ENCODE assay signal across 22 cellular contexts in genomic region chr13:101554420-101555125, GRCh38.
DNase-seq lines count a peak whose midpoint lies in the region; ATAC-seq, FAIRE-seq and TF ChIP-seq lines count a peak whose summit lies in the region.
"Had no signal": no experiment of that assay in that cellular context is flagged by ENCODE, and none has a peak within 500 bp of the region (broad histone marks: within the 10 kb centered on the region; RNA-seq: fewer than 3 reads in every experiment).

No MANE protein-coding gene starts in this region.

- 43% methylated on average over 2 of the region's 2 CpGs for WGBS in HepG2 (ENCODE audit: low lambda C conversion rate)

- intact Hi-C loops in PC-3 (cut with micrococcal nuclease) (no loop called here), gastrocnemius medialis (cut with DNase I; ENCODE audit: low total_unique reads) (no loop called here), HepG2 (cut with micrococcal nuclease; ENCODE audit: unreplicated experiment) (no loop called here)

- BruUV-seq in PC-3 (replicated peaks; lab: Mats Ljungman, UMichigan) (no TSS peak), HepG2 (replicated peaks; lab: Mats Ljungman, UMichigan) (no TSS peak)

- no peaks in the 10 kb centered on the region for H4K20me1 ChIP-seq in PC-3 (ENCODE audit: low read length)
- no peaks in the 10 kb centered on the region for H4K20me1 ChIP-seq in HepG2 (ENCODE audit: insufficient read depth, low read length)

- H3K79me2 ChIP-seq in PC-3 (ENCODE audit: low read length) (peaks cover 24% of the 10 kb centered on the region; the same call in 1 of the 2 replicates), HepG2 (ENCODE audit: insufficient read depth, low read length) (no peaks in the 10 kb centered on the region)

- CTCF ChIA-PET in PC-3 (lab: Charles Lee): no interaction called here
- CTCF ChIA-PET in HepG2 (lab: Yijun Ruan, JAX; ENCODE audit: low intra/inter-chr PET ratio, low total read pairs): no interaction called here

- H3K4me1 ChIP-seq in PC-3 (ENCODE audit: insufficient read depth, low read length) (peaks cover 5% of the 10 kb centered on the region), gastrocnemius medialis (no peaks in the 10 kb centered on the region), HepG2 (ENCODE audit: insufficient read depth, low read length) (no peaks in the 10 kb centered on the region)
- H3K4me1 ChIP-seq: BE2C, esophagus squamous epithelium, prostate gland, transverse colon had no signal

- no peak overlapping the region for H3K27ac ChIP-seq in PC-3 (ENCODE audit: low read length)
- no peak overlapping the region for H3K27ac ChIP-seq in gastrocnemius medialis
- no peak overlapping the region for H3K27ac ChIP-seq in HepG2 (ENCODE audit: extremely low read length, insufficient read depth, low read length)
- H3K27ac ChIP-seq: esophagus squamous epithelium, heart left ventricle, PC-9, prostate gland, transverse colon had no signal

- DNase-seq in EL (peak; percentile 62), PC-3 (peak; percentile 31), erythroblast (lab: John Stamatoyannopoulos, UW) (peak; percentile 26 to 35), gastrocnemius medialis (no peak), NOMO-1 treated with dmso at 0.1 percent for 144 hours (lab: John Stamatoyannopoulos, UW; ENCODE audit: unreplicated experiment) (no peak), HepG2 (ENCODE audit: low spot score) (no peak), MV-4-11 (lab: John Stamatoyannopoulos, UW) (no peak)
- DNase-seq: activated CD4-positive, alpha-beta memory T cell treated with anti-CD3 and anti-CD28 coated beads, Interleukin-2, amount 10 ng/mL, durations not matched to agents 7 days and 5 days; activated T-cell treated with anti-CD3 and anti-CD28 coated beads for 4 hours; amniotic stem cell; BE2C; DMS79 treated with DMSO at 0.1 percent for 48 hours; esophagus squamous epithelium; heart left ventricle; NCI-H1694 treated with DMSO at 0.1 percent for 48 hours; NCI-H748 treated with DMSO at 0.1 percent for 48 hours; PC-9; small intestine; transverse colon had no signal

- POLR2A ChIA-PET in PC-3 (lab: Charles Lee; ENCODE audit: unreplicated experiment): no interaction called here
- POLR2A ChIA-PET in HepG2 (lab: Yijun Ruan, JAX): no interaction called here

- in situ Hi-C loops in gastrocnemius medialis (cut with MboI; ENCODE audit: low sequenced_read_pairs in 4 of 4): no loop called here
- in situ Hi-C loops in HepG2 (cut with HindIII; ENCODE audit: extremely low pct_ligation_motif_present, low pct_unique_long_range_greater_than_20kb): no loop called here

- H3K36me3 ChIP-seq in PC-3 (ENCODE audit: low read depth, low read length) (no peaks in the 10 kb centered on the region), gastrocnemius medialis (no peaks in the 10 kb centered on the region), HepG2 (replicated peaks in 1 of 2; ENCODE audit: control insufficient read depth in 1 of 2, insufficient read depth in 2 of 2, low read length in 2 of 2) (no peaks in the 10 kb centered on the region)
- H3K36me3 ChIP-seq: BE2C, esophagus squamous epithelium, heart left ventricle, prostate gland, transverse colon had no signal

- H2AFZ ChIP-seq in PC-3 (ENCODE audit: low read length) (no peak overlapping the region), HepG2 (ENCODE audit: low read length) (no peak overlapping the region)
- H2AFZ ChIP-seq: PC-9 had no signal

- no peak for TF ChIP-seq CTCF in PC-3 (conservative IDR thresholded peaks at IDR 0.05; ENCODE audit: low read depth, low read length)
- TF ChIP-seq CTCF in gastrocnemius medialis (IDR thresholded peaks at IDR 0.05 in 4 of 5, conservative IDR thresholded peaks at IDR 0.05 in 1 of 5): no peak
- TF ChIP-seq CTCF in HepG2 (CRISPR knock-in tag; IDR thresholded peaks at IDR 0.05): no peak

- TF ChIP-seq EP300 in HepG2 (IDR thresholded peaks at IDR 0.05; ENCODE audit: low read depth in 2 of 2, low read length in 2 of 2) (no peak), HepG2 (CRISPR knock-in tag; IDR thresholded peaks at IDR 0.05; ENCODE audit: borderline replicate concordance) (no peak)

- no peaks in the 10 kb centered on the region for H3F3A ChIP-seq in PC-3 (ENCODE audit: low read length, unreplicated experiment)

- FAIRE-seq in HepG2 (lab: Jason Lieb, UNC): no peak
- FAIRE-seq: GM18507, small intestine had no signal

- no peak overlapping the region for H3K9ac ChIP-seq in PC-3 (ENCODE audit: low read length)
- H3K9ac ChIP-seq in HepG2 (ENCODE audit: insufficient read depth, low read depth, low read length): no peak overlapping the region

- ATAC-seq in PC-3: peak; percentile 54
- ATAC-seq in gastrocnemius medialis: peak; percentile 27 to 54
- no peak for ATAC-seq in HepG2
- no peak for ATAC-seq in HG03095 (IDR thresholded peaks at IDR 0.05; ENCODE audit: unreplicated experiment)

- H3K9me3 ChIP-seq in PC-3 (ENCODE audit: low read length) (no peaks in the 10 kb centered on the region), gastrocnemius medialis (no peaks in the 10 kb centered on the region), HepG2 (ENCODE audit: low read length) (no peaks in the 10 kb centered on the region)
- H3K9me3 ChIP-seq: BE2C, esophagus squamous epithelium, heart left ventricle, prostate gland, transverse colon had no signal

- no peak for TF ChIP-seq RAD21 in HepG2 (CRISPR knock-in tag; IDR thresholded peaks at IDR 0.05)

- TF ChIP-seq POLR2A in erythroblast (IDR thresholded peaks at IDR 0.05; ENCODE audit: low read length) (no peak), gastrocnemius medialis (IDR thresholded peaks at IDR 0.05) (no peak), HepG2 (IDR thresholded peaks at IDR 0.05; ENCODE audit: insufficient read depth in 1 of 2, low read depth in 2 of 2, low read length in 2 of 2) (no peak)

- H3K27me3 ChIP-seq in PC-3 (ENCODE audit: low read length) (no peaks in the 10 kb centered on the region), gastrocnemius medialis (no peaks in the 10 kb centered on the region), HepG2 (ENCODE audit: control insufficient read depth in 1 of 2, insufficient read depth in 2 of 2, low read length in 2 of 2) (no peaks in the 10 kb centered on the region; a peak in 2 of 5 replicates)
- H3K27me3 ChIP-seq: esophagus squamous epithelium, heart left ventricle, transverse colon had no signal

- H3K4me2 ChIP-seq in PC-3 (ENCODE audit: low read length) (no peak overlapping the region), HepG2 (ENCODE audit: low read depth, low read length) (no peak overlapping the region)
- H3K4me2 ChIP-seq: PC-9 had no signal

- no peaks in the 10 kb centered on the region for H3K9me2 ChIP-seq in PC-3 (replicated peaks; ENCODE audit: low read length)

- H3K4me3 ChIP-seq in PC-3 (ENCODE audit: low read length) (no peak overlapping the region), gastrocnemius medialis (no peak overlapping the region), HepG2 (replicated peaks in 1 of 3; ENCODE audit: insufficient read depth in 1 of 3, low read depth in 2 of 3, low read length in 3 of 3) (no peak overlapping the region)
- H3K4me3 ChIP-seq: esophagus squamous epithelium, heart left ventricle, PC-9, prostate gland, transverse colon had no signal

TF ChIP-seq in HepG2, 621 proteins besides CTCF, POLR2A, EP300 and RAD21 (continues in another document):
- TF ChIP-seq NR2F2 (IDR thresholded peaks at IDR 0.05; ENCODE audit: borderline replicate concordance, low read depth) (no peak), CSRNP2 (CRISPR knock-in tag; conservative IDR thresholded peaks at IDR 0.05; ENCODE audit: low read depth) (no peak), MXD3 (CRISPR knock-in tag; IDR thresholded peaks at IDR 0.05) (no peak), TRIM22 (IDR thresholded peaks at IDR 0.05) (no peak), TP53 (CRISPR knock-in tag; conservative IDR thresholded peaks at IDR 0.05) (no peak), MAZ (IDR thresholded peaks at IDR 0.05; ENCODE audit: borderline replicate concordance, low read depth, low read length) (no peak), MAZ (CRISPR knock-in tag; IDR thresholded peaks at IDR 0.05; ENCODE audit: low read depth) (no peak), ZKSCAN1 (IDR thresholded peaks at IDR 0.05; ENCODE audit: low read length) (no peak), ZNF329 (CRISPR knock-in tag; IDR thresholded peaks at IDR 0.05; ENCODE audit: low read depth) (no peak), JDP2 (CRISPR knock-in tag; IDR thresholded peaks at IDR 0.05; ENCODE audit: borderline replicate concordance) (no peak), JARID2 (CRISPR knock-in tag; IDR thresholded peaks at IDR 0.05; ENCODE audit: insufficient replicate concordance) (no peak), NBN (conservative IDR thresholded peaks at IDR 0.05) (no peak)

Comparison
In these comparisons a context has a peak if more than half of its experiments do, and no peak if none do; other contexts are left out.
1. DNase-seq: peak in EL (single experiment), PC-3 (single experiment) and erythroblast (2 of 2); none in gastrocnemius medialis (0 of 2), NOMO-1 treated with dmso at 0.1 percent for 144 hours (single experiment), HepG2 (single experiment) and MV-4-11 (single experiment).
2. ATAC-seq: peak in PC-3 (single experiment) and gastrocnemius medialis (2 of 2); none in HepG2 (single experiment) and HG03095 (single experiment).